Comparison of ENCODE assay signal across 1 cellular context in genomic region chr9:130214921-130215320, GRCh38.
TF ChIP-seq lines count a peak whose summit lies in the region.

No MANE protein-coding gene starts in this region.

TF ChIP-seq in IMR-90, 13 proteins besides CTCF, POLR2A, EP300 and RAD21 (continued from another document):
- TF ChIP-seq USF2 (IDR thresholded peaks at IDR 0.05; ENCODE audit: low read depth, low read length) = no peak
- TF ChIP-seq CHD1 (IDR thresholded peaks at IDR 0.05; ENCODE audit: low read depth, low read length) = no peak
- no peak for TF ChIP-seq NFE2L2 (IDR thresholded peaks at IDR 0.05; ENCODE audit: low read depth, low read length)
- no peak for TF ChIP-seq MXI1 (IDR thresholded peaks at IDR 0.05; ENCODE audit: borderline replicate concordance, low read depth, low read length)
- no peak for TF ChIP-seq RCOR1 (IDR thresholded peaks at IDR 0.05; ENCODE audit: insufficient replicate concordance, low read length)
- no peak for TF ChIP-seq ELK1 (IDR thresholded peaks at IDR 0.05; ENCODE audit: borderline replicate concordance, low read depth, low read length)
- no peak for TF ChIP-seq FOS (IDR thresholded peaks at IDR 0.05; ENCODE audit: low read depth, low read length)
- TF ChIP-seq MAFK (IDR thresholded peaks at IDR 0.05; ENCODE audit: low read depth, low read length) = no peak
- TF ChIP-seq SMC3 (IDR thresholded peaks at IDR 0.05; ENCODE audit: low read depth, low read length) = no peak
